Comparison of ENCODE assay signal across 8 cellular contexts in genomic region chr4:140154572-140154891, GRCh38. TPM values are rescaled to one million over a fixed set of nuclear protein-coding genes. Genes with fewer than 3 reads are reported as not detected.
DNase-seq lines count a peak whose midpoint lies in the region; ATAC-seq and TF ChIP-seq lines count a peak whose summit lies in the region.

No MANE protein-coding gene starts in this region.

- H3K36me3 ChIP-seq in left lung (no peaks in the 10 kb centered on the region), testis (ENCODE audit: low read depth, missing control alignments) (no peaks in the 10 kb centered on the region)

- H3K27me3 ChIP-seq in left lung = no peaks in the 10 kb centered on the region
- H3K27me3 ChIP-seq in testis = no peaks in the 10 kb centered on the region

- H3K4me3 Mint-ChIP-seq in activated CD4-positive, alpha-beta T cell treated with anti-CD3 and anti-CD28 coated beads, Interleukin-2, amount 10 ng/mL, durations not matched to agents 7 days and 5 days = peak overlapping the region; percentile 95
- peak overlapping the region; percentile 92 for H3K4me3 Mint-ChIP-seq in activated naive CD8-positive, alpha-beta T cell treated with anti-CD3 and anti-CD28 coated beads, Interleukin-2, amount 50 U/mL, for 24 hours

- DNase-seq in activated CD4-positive, alpha-beta T cell treated with anti-CD3 and anti-CD28 coated beads, Interleukin-2, amount 10 ng/mL, durations not matched to agents 7 days and 5 days = no peak
- no peak for DNase-seq in activated CD4-positive, alpha-beta T cell treated with anti-CD3 and anti-CD28 coated beads, Interleukin-2, amount 50 U/mL, for 1 hour
- DNase-seq in activated naive CD8-positive, alpha-beta T cell treated with anti-CD3 and anti-CD28 coated beads, Interleukin-2, amount 50 U/mL, for 24 hours = no peak
- DNase-seq in left lung (no peak), testis (no peak), occipital lobe (lab: John Stamatoyannopoulos, UW) (no peak)

- WGBS in testis, 2 donors = 48 to 61% methylated on average over 3 of the region's 3 CpGs

- intact Hi-C loops in left lung (cut with DNase I) (loop anchor here in 1 of 2 donors (5.0 kb wide), 3 partner anchors 98 to 417 kb away; no protein-coding TSS in a partner anchor), testis (cut with DNase I; ENCODE audit: low total_unique reads) (loop anchor here (5.0 kb wide), 3 partner anchors 98 to 417 kb away; no protein-coding TSS in a partner anchor)

- CTCF ChIA-PET in activated CD4-positive, alpha-beta T cell treated with anti-CD3 and anti-CD28 coated beads, Interleukin-2, amount 10 ng/mL, durations not matched to agents 7 days and 5 days (lab: Charles Lee) = interaction anchor here (1.0 to 2.6 kb wide), 2 partner anchors 99 to 103 kb away, joined by 7 to 11 read pairs; no protein-coding TSS in a partner anchor

- peaks cover 4 to 34% of the 10 kb centered on the region in 2 donors for H3K4me1 ChIP-seq in left lung
- H3K4me1 ChIP-seq in testis = peaks cover 9% of the 10 kb centered on the region

- H3K4me3 ChIP-seq in left lung (peak overlapping the region; percentile 53 to 69), testis (peak overlapping the region; percentile 73 to 96)

- ATAC-seq in activated naive CD8-positive, alpha-beta T cell treated with anti-CD3 and anti-CD28 coated beads, Interleukin-2, amount 50 U/mL, for 24 hours = no peak
- no peak for ATAC-seq in left lung
- no peak for ATAC-seq in GM21529 (IDR thresholded peaks at IDR 0.05; ENCODE audit: unreplicated experiment)
- ATAC-seq in HG02884 (IDR thresholded peaks at IDR 0.05; ENCODE audit: unreplicated experiment) = no peak

- POLR2A ChIA-PET in activated CD4-positive, alpha-beta T cell treated with anti-CD3 and anti-CD28 coated beads, Interleukin-2, amount 10 ng/mL, durations not matched to agents 7 days and 5 days (lab: Charles Lee) = no interaction called here

- peaks cover 35% of the 10 kb centered on the region for H3K27me3 Mint-ChIP-seq in activated CD4-positive, alpha-beta T cell treated with anti-CD3 and anti-CD28 coated beads, Interleukin-2, amount 10 ng/mL, durations not matched to agents 7 days and 5 days
- H3K27me3 Mint-ChIP-seq in activated naive CD8-positive, alpha-beta T cell treated with anti-CD3 and anti-CD28 coated beads, Interleukin-2, amount 50 U/mL, for 24 hours = peaks cover 24% of the 10 kb centered on the region

- no peaks in the 10 kb centered on the region for H3K9me3 Mint-ChIP-seq in activated CD4-positive, alpha-beta T cell treated with anti-CD3 and anti-CD28 coated beads, Interleukin-2, amount 10 ng/mL, durations not matched to agents 7 days and 5 days
- no peaks in the 10 kb centered on the region for H3K9me3 Mint-ChIP-seq in activated naive CD8-positive, alpha-beta T cell treated with anti-CD3 and anti-CD28 coated beads, Interleukin-2, amount 50 U/mL, for 24 hours

- H3K27ac Mint-ChIP-seq in activated CD4-positive, alpha-beta T cell treated with anti-CD3 and anti-CD28 coated beads, Interleukin-2, amount 10 ng/mL, durations not matched to agents 7 days and 5 days = peak overlapping the region; percentile 72
- peak overlapping the region; percentile 82 for H3K27ac Mint-ChIP-seq in activated naive CD8-positive, alpha-beta T cell treated with anti-CD3 and anti-CD28 coated beads, Interleukin-2, amount 50 U/mL, for 24 hours

- peak overlapping the region; percentile 97 to 99 for H3K27ac ChIP-seq in left lung
- H3K27ac ChIP-seq in testis = peak overlapping the region; percentile 93 to 98

- peaks cover 53% of the 10 kb centered on the region for H3K4me1 Mint-ChIP-seq in activated CD4-positive, alpha-beta T cell treated with anti-CD3 and anti-CD28 coated beads, Interleukin-2, amount 10 ng/mL, durations not matched to agents 7 days and 5 days
- H3K4me1 Mint-ChIP-seq in activated naive CD8-positive, alpha-beta T cell treated with anti-CD3 and anti-CD28 coated beads, Interleukin-2, amount 50 U/mL, for 24 hours = peaks cover 60% of the 10 kb centered on the region

- TF ChIP-seq CTCF in left lung (IDR thresholded peaks at IDR 0.05) (no peak), testis (IDR thresholded peaks at IDR 0.05) (no peak)

- no peaks in the 10 kb centered on the region for H3K36me3 Mint-ChIP-seq in activated CD4-positive, alpha-beta T cell treated with anti-CD3 and anti-CD28 coated beads, Interleukin-2, amount 10 ng/mL, durations not matched to agents 7 days and 5 days (ENCODE audit: low read depth)
- H3K36me3 Mint-ChIP-seq in activated naive CD8-positive, alpha-beta T cell treated with anti-CD3 and anti-CD28 coated beads, Interleukin-2, amount 50 U/mL, for 24 hours (ENCODE audit: low read depth) = no peaks in the 10 kb centered on the region

- no peak for TF ChIP-seq POLR2A in testis (IDR thresholded peaks at IDR 0.05)

- H3K9me3 ChIP-seq in left lung = no peaks in the 10 kb centered on the region
- H3K9me3 ChIP-seq in testis = no peaks in the 10 kb centered on the region

RNA-seq across cellular contexts. Expression of gene MAML3, which starts 0.5 kb away (rescaled TPM):
- total RNA-seq in activated CD4-positive, alpha-beta T cell treated with anti-CD3 and anti-CD28 coated beads, Interleukin-2, amount 10 ng/mL, durations not matched to agents 7 days and 5 days = 1 to 10 TPM; 2.0 to 2.2 TPM
- total RNA-seq in left lung = 10 to 100 TPM in 1 of 2 donors, 1 to 10 TPM in 1; 5.8 to 10.3 TPM
- total RNA-seq in testis = 10 to 100 TPM; 18.8 to 21.2 TPM
- polyA plus RNA-seq in testis (ENCODE audit: insufficient read depth, low read depth, low replicate concordance) = 7.6 TPM
- total RNA-seq in occipital lobe = 4.4 TPM
